ENCODE assay signal across 18 cellular contexts in the genomic region with DNA sequence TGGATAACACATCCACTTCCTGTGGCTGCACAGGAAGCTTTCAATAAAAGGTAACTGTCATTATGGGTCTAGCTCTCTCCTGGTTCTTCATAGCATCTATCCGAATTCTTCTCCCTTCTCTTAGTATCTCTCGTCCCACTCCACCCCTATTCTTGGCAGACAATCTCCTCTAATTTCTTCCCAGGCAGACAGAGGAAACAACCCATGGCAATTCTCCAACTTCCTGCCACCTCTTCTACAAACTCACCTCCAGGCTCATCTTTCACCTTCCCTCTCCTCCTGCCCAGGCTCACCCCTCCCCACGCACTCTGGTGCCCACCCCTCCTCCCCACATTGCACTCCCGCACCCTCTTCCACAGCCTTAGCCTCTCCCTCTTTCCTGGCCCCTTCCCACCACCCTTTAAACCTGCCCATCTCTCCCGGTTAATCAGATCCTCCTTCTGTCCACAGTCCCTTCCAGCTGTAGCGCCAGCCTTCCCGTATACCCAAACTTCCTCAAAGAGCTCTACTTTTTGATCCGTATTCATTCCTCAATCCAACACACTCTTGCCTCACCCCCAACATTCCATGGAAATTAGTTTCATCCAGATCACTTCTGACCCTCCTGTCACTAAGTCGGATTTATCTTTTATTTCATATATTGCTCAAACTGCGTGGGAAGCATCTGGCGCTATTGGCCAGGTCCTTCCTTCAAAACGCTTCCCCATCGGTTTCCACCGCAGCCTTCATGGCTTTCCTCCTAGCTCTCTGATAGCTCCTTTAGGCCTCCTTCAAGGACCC. TPM values are rescaled to one million over a fixed set of nuclear protein-coding genes. Genes with fewer than 3 reads are reported as not detected.
DNase-seq lines count a peak whose midpoint lies in the region; ATAC-seq and TF ChIP-seq lines count a peak whose summit lies in the region.
"Had no signal": no experiment of that assay in that cellular context is flagged by ENCODE, and none has a peak within 500 bp of the region (broad histone marks: within the 10 kb centered on the region; RNA-seq: fewer than 3 reads in every experiment).

No MANE protein-coding gene starts in this region.

- peak overlapping the region; percentile 94 to 97 for H3K27ac ChIP-seq in ascending aorta
- peak overlapping the region; percentile 73 for H3K27ac ChIP-seq in muscle layer of colon (ENCODE audit: low read depth, low read length)
- peak overlapping the region in 4 of 5 donors; percentile 81 to 90 (median 86) for H3K27ac ChIP-seq in stomach
- H3K27ac ChIP-seq: GM23248 had no signal

- ATAC-seq in GM18873 (IDR thresholded peaks at IDR 0.05; ENCODE audit: low FRiP score, unreplicated experiment) (no peak), GM21737 (IDR thresholded peaks at IDR 0.05; ENCODE audit: unreplicated experiment) (no peak)
- ATAC-seq: HepG2, Right ventricle myocardium inferior had no signal

- H3K4me1 ChIP-seq in ascending aorta (peaks cover 75 to 95% of the 10 kb centered on the region in 2 donors), muscle layer of colon (ENCODE audit: insufficient read depth, low read length) (peaks cover 98% of the 10 kb centered on the region), stomach (peaks cover 10 to 87% (median 55%) of the 10 kb centered on the region in 4 donors)

- DNase-seq in EH (ENCODE audit: low read depth), result peak; percentile 54
- no peak for DNase-seq in ascending aorta (ENCODE audit: low spot score in 2 of 2)
- DNase-seq in stomach, result no peak
- no peak for DNase-seq in activated CD8-positive, alpha-beta memory T cell treated with anti-CD3 and anti-CD28 coated beads, Interleukin-2, amount 50 U/mL, for 48 hours
- DNase-seq in SHP77 (lab: John Stamatoyannopoulos, UW), result no peak
- DNase-seq: activated CD4-positive, alpha-beta T cell treated with anti-CD3 and anti-CD28 coated beads for 48 hours; CD4-positive, CD25-positive, alpha-beta regulatory T cell; endodermal cell; GM23248; NCI-H446; occipital lobe; stimulated activated CD4-positive, alpha-beta T cell treated with anti-CD3 and anti-CD28 coated beads, Interleukin-4, amount 100 ng/mL, for 4 hours had no signal

- H3K27me3 ChIP-seq in ascending aorta (no peaks in the 10 kb centered on the region), muscle layer of colon (ENCODE audit: control insufficient read depth in 1 of 2, insufficient read depth in 2 of 2, low read length in 2 of 2) (no peaks in the 10 kb centered on the region), stomach (no peaks in the 10 kb centered on the region)

- H3K4me3 ChIP-seq in ascending aorta, result peak overlapping the region in 1 of 2 donors; percentile 31
- H3K4me3 ChIP-seq in muscle layer of colon (ENCODE audit: low read depth in 1 of 2, low read length in 2 of 2), result no peak overlapping the region
- H3K4me3 ChIP-seq in stomach, result no peak overlapping the region
- H3K4me3 ChIP-seq: GM23248, skin epidermis had no signal

- WGBS in stomach, 5 donors, result 69 to 76% (median 74%) methylated on average over 13 to 14 of the region's 14 CpGs

- H3K9me3 ChIP-seq in ascending aorta (no peaks in the 10 kb centered on the region), muscle layer of colon (ENCODE audit: low read length) (no peaks in the 10 kb centered on the region), stomach (no peaks in the 10 kb centered on the region)

- H3K36me3 ChIP-seq in ascending aorta, result peaks cover 32 to 37% of the 10 kb centered on the region in 2 donors
- peaks cover 10% of the 10 kb centered on the region for H3K36me3 ChIP-seq in muscle layer of colon (ENCODE audit: insufficient read depth, low read length)
- no peaks in the 10 kb centered on the region for H3K36me3 ChIP-seq in stomach

- no peak for TF ChIP-seq POLR2A in stomach (IDR thresholded peaks at IDR 0.05)

- intact Hi-C loops in ascending aorta (cut with DNase I), result loop anchor here (1.0 kb wide), 1 partner anchor 9 kb away; no protein-coding TSS in a partner anchor
- intact Hi-C loops in stomach (cut with DNase I; ENCODE audit: low total_unique reads), result no loop called here

- TF ChIP-seq CTCF in ascending aorta (IDR thresholded peaks at IDR 0.05) (no peak), stomach (IDR thresholded peaks at IDR 0.05) (no peak)

- peak overlapping the region; percentile 3 for H3K9ac ChIP-seq in muscle layer of colon (ENCODE audit: low read length)
- H3K9ac ChIP-seq: GM23248 had no signal

- TF ChIP-seq EP300 in stomach (IDR thresholded peaks at IDR 0.05), result no peak

RNA-seq across cellular contexts. Expression of a gene that starts 25.9 kb away (rescaled TPM):
- total RNA-seq in ascending aorta (62.5 TPM), stomach (10 to 100 TPM in 3 of 5 donors, 1 to 10 TPM in 1, under 1 TPM in 1; 0.87 to 33.3 (median 10.3) TPM)
- polyA plus RNA-seq in stomach, result 10 to 100 TPM; 14.1 to 18.3 (median 14.6) TPM

RNA-seq across cellular contexts. Expression of a gene that starts 31.7 kb away (rescaled TPM):
- total RNA-seq in ascending aorta (316 TPM), stomach (100 to 1,000 TPM in 3 of 5 donors, 10 to 100 TPM in 2; 27.5 to 420 (median 102) TPM)
- polyA plus RNA-seq in stomach, result 100 to 1,000 TPM in 1 of 3 donors, 10 to 100 TPM in 2; 19.6 to 117 (median 22.9) TPM
- total RNA-seq: CD4-positive, CD25-positive, alpha-beta regulatory T cell; HepG2 had no signal
- polyA plus RNA-seq: CD4-positive, CD25-positive, alpha-beta regulatory T cell; HepG2 had no signal

RNA-seq across cellular contexts. Expression of a gene that starts 40.7 kb away (rescaled TPM):
- total RNA-seq in ascending aorta (7.9 TPM), stomach (10 to 100 TPM in 2 of 5 donors, 1 to 10 TPM in 3; 3.2 to 47.0 (median 7.1) TPM)
- 10 to 100 TPM; 26.1 to 48.8 (median 37.4) TPM for polyA plus RNA-seq in stomach
